Comparison of ENCODE assay signal across 22 cellular contexts in the genomic region with DNA sequence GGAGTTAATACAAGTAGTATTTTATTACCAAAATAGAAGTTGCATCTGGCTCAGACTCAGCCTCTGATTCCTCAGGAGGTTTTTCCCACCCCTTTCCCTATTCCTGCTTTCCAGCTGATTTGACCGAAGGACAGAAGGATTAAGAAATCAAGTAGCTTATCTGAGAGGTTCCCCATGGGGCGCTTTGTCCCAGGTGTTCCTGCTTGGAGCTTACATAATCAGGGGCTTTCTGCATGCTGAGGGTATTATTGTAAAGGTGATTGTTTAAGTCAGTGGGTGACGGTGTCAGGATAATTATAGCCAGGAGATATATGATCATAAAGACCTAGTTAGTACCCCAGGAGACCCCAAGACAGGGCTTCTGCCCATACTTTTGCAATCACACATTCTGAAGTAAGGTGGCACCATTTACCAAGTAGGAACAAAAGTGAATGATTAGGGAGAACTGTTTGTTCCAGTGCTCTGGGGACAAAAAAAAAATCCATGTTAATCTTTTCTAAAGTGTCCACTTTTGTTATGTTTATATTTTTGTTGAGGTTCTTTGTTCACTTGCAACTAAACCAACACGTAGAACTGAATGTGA.
DNase-seq lines count a peak whose midpoint lies in the region; ATAC-seq and TF ChIP-seq lines count a peak whose summit lies in the region.
"Had no signal": no experiment of that assay in that cellular context is flagged by ENCODE, and none has a peak within 500 bp of the region (broad histone marks: within the 10 kb centered on the region; RNA-seq: fewer than 3 reads in every experiment).

No MANE protein-coding gene starts in this region.

- H3K9me3 ChIP-seq in esophagus muscularis mucosa: no peaks in the 10 kb centered on the region
- H3K9me3 ChIP-seq in CD8-positive, alpha-beta memory T cell (ENCODE audit: low read length): no peaks in the 10 kb centered on the region
- H3K9me3 ChIP-seq in naive thymus-derived CD4-positive, alpha-beta T cell (ENCODE audit: control insufficient read depth in 2 of 3, low read length in 3 of 3): no peaks in the 10 kb centered on the region
- H3K9me3 ChIP-seq: BLaER1, left lung, mucosa of descending colon had no signal

- POLR2A ChIA-PET in CD8-positive, alpha-beta memory T cell (lab: Charles Lee): no interaction called here
- POLR2A ChIA-PET in naive thymus-derived CD4-positive, alpha-beta T cell (lab: Charles Lee): no interaction called here

- H3K36me3 ChIP-seq in esophagus muscularis mucosa: no peaks in the 10 kb centered on the region
- H3K36me3 ChIP-seq in CD8-positive, alpha-beta memory T cell (ENCODE audit: insufficient read depth, low read length): no peaks in the 10 kb centered on the region
- no peaks in the 10 kb centered on the region for H3K36me3 ChIP-seq in naive thymus-derived CD4-positive, alpha-beta T cell (ENCODE audit: control insufficient read depth in 2 of 3, insufficient read depth in 3 of 3, low read length in 3 of 3)
- H3K36me3 ChIP-seq: BLaER1, left lung had no signal

- intact Hi-C loops in esophagus muscularis mucosa (cut with DNase I): loop anchor here (5.0 kb wide), 1 partner anchor 181 kb away; no protein-coding TSS in a partner anchor
- intact Hi-C loops in naive thymus-derived CD4-positive, alpha-beta T cell (cut with micrococcal nuclease): no loop called here

- 40% methylated on average over 4 of the region's 4 CpGs for WGBS in esophagus muscularis mucosa

- TF ChIP-seq CTCF in esophagus muscularis mucosa (IDR thresholded peaks at IDR 0.05): peak; percentile 34 to 42 (median 38)
- peak; percentile 14 for TF ChIP-seq CTCF in progenitor cell of endocrine pancreas (IDR thresholded peaks at IDR 0.05; ENCODE audit: unreplicated experiment)

- peaks cover 13% of the 10 kb centered on the region for H3K4me1 Mint-ChIP-seq in progenitor cell of endocrine pancreas (ENCODE audit: low read depth)
- no peaks in the 10 kb centered on the region for H3K4me1 Mint-ChIP-seq in CD8-positive, alpha-beta memory T cell
- H3K4me1 Mint-ChIP-seq in naive thymus-derived CD4-positive, alpha-beta T cell: no peaks in the 10 kb centered on the region
- H3K4me1 Mint-ChIP-seq: T-cell had no signal

- no peaks in the 10 kb centered on the region for H3K36me3 Mint-ChIP-seq in progenitor cell of endocrine pancreas (ENCODE audit: insufficient read depth)
- H3K36me3 Mint-ChIP-seq in CD8-positive, alpha-beta memory T cell: no peaks in the 10 kb centered on the region
- H3K36me3 Mint-ChIP-seq in naive thymus-derived CD4-positive, alpha-beta T cell: no peaks in the 10 kb centered on the region
- H3K36me3 Mint-ChIP-seq: activated naive CD8-positive, alpha-beta T cell; T-cell had no signal

- H3K27ac Mint-ChIP-seq in progenitor cell of endocrine pancreas: no peak overlapping the region
- H3K27ac Mint-ChIP-seq in CD8-positive, alpha-beta memory T cell: no peak overlapping the region
- H3K27ac Mint-ChIP-seq in naive thymus-derived CD4-positive, alpha-beta T cell: no peak overlapping the region
- H3K27ac Mint-ChIP-seq: activated naive CD8-positive, alpha-beta T cell; T-cell had no signal

- H3K9me3 Mint-ChIP-seq in progenitor cell of endocrine pancreas (ENCODE audit: low read depth): no peaks in the 10 kb centered on the region
- H3K9me3 Mint-ChIP-seq in CD8-positive, alpha-beta memory T cell: peaks cover 0 to 3% (median 1%) of the 10 kb centered on the region in 5 donors
- peaks cover 0 to 11% (median 3%) of the 10 kb centered on the region in 11 donors for H3K9me3 Mint-ChIP-seq in naive thymus-derived CD4-positive, alpha-beta T cell

- DNase-seq in NCI-H1694 treated with DMSO at 0.1 percent for 48 hours (lab: John Stamatoyannopoulos, UW) (peak; percentile 6), NCI-H1694 (lab: John Stamatoyannopoulos, UW) (no peak), NCI-H524 (lab: John Stamatoyannopoulos, UW) (peak; percentile 91 to 95), esophagus muscularis mucosa (ENCODE audit: extremely low spot score) (no peak), progenitor cell of endocrine pancreas (ENCODE audit: low spot score, unreplicated experiment) (no peak)
- no peak for DNase-seq in stimulated activated CD4-positive, alpha-beta T cell treated with anti-CD3 and anti-CD28 coated beads, Interleukin-4, amount 100 ng/mL, for 4 hours
- DNase-seq in CD8-positive, alpha-beta memory T cell: no peak
- DNase-seq in naive thymus-derived CD4-positive, alpha-beta T cell: no peak
- DNase-seq: activated T-cell treated with anti-CD3 and anti-CD28 coated beads, Interleukin-2, amount 50 U/mL, for 48 hours; DMS79 treated with DMSO at 0.1 percent for 48 hours; GOT3; left lung; mucosa of descending colon; occipital lobe; stimulated activated naive CD8-positive, alpha-beta T cell treated with anti-CD3 and anti-CD28 coated beads, Interleukin-15, Interleukin-2, amounts not matched to agents 100 U/mL and 50 U/mL, for 24 hours; T-cell; trophoblast cell had no signal

- no peak for TF ChIP-seq EP300 in esophagus muscularis mucosa (IDR thresholded peaks at IDR 0.05)

- TF ChIP-seq POLR2A in esophagus muscularis mucosa (IDR thresholded peaks at IDR 0.05; ENCODE audit: low read depth): no peak

- peaks cover 0 to 60% (median 46%) of the 10 kb centered on the region in 4 donors for H3K4me1 ChIP-seq in esophagus muscularis mucosa
- H3K4me1 ChIP-seq in CD8-positive, alpha-beta memory T cell (ENCODE audit: insufficient read depth, low read length): no peaks in the 10 kb centered on the region
- no peaks in the 10 kb centered on the region for H3K4me1 ChIP-seq in naive thymus-derived CD4-positive, alpha-beta T cell (ENCODE audit: control insufficient read depth in 2 of 2, insufficient read depth in 2 of 2, low read length in 2 of 2)
- H3K4me1 ChIP-seq: BLaER1, foreskin keratinocyte, left lung had no signal

- CTCF ChIA-PET in CD8-positive, alpha-beta memory T cell (lab: Charles Lee): no interaction called here
- CTCF ChIA-PET in naive thymus-derived CD4-positive, alpha-beta T cell (lab: Charles Lee): no interaction called here

- ATAC-seq in naive thymus-derived CD4-positive, alpha-beta T cell: no peak
- ATAC-seq: left lung; mucosa of descending colon; sciatic nerve; stimulated activated naive CD8-positive, alpha-beta T cell treated with anti-CD3 and anti-CD28 coated beads, Interleukin-15, Interleukin-2, amounts not matched to agents 100 U/mL and 50 U/mL, for 24 hours; T-cell had no signal

- no peaks in the 10 kb centered on the region for H3K27me3 ChIP-seq in esophagus muscularis mucosa
- H3K27me3 ChIP-seq in CD8-positive, alpha-beta memory T cell (ENCODE audit: insufficient read depth, low read length, poor library complexity, severe bottlenecking): no peaks in the 10 kb centered on the region
- no peaks in the 10 kb centered on the region for H3K27me3 ChIP-seq in naive thymus-derived CD4-positive, alpha-beta T cell (ENCODE audit: control insufficient read depth in 2 of 2, insufficient read depth in 2 of 2, low read length in 2 of 2)
- H3K27me3 ChIP-seq: BLaER1, foreskin keratinocyte, left lung had no signal

- peak overlapping the region; percentile 71 to 81 (median 78) for H3K27ac ChIP-seq in esophagus muscularis mucosa (replicated peaks in 1 of 4)
- H3K27ac ChIP-seq in CD8-positive, alpha-beta memory T cell (ENCODE audit: low read depth, low read length): no peak overlapping the region
- H3K27ac ChIP-seq in naive thymus-derived CD4-positive, alpha-beta T cell (ENCODE audit: low read depth, low read length): no peak overlapping the region
- H3K27ac ChIP-seq: BLaER1, coronary artery, foreskin keratinocyte, left lung had no signal

- H3K4me3 Mint-ChIP-seq in progenitor cell of endocrine pancreas (ENCODE audit: low read depth): no peak overlapping the region
- H3K4me3 Mint-ChIP-seq in CD8-positive, alpha-beta memory T cell: no peak overlapping the region
- H3K4me3 Mint-ChIP-seq in naive thymus-derived CD4-positive, alpha-beta T cell: no peak overlapping the region
- H3K4me3 Mint-ChIP-seq: activated naive CD8-positive, alpha-beta T cell; T-cell had no signal

- peaks cover 4% of the 10 kb centered on the region for H3K27me3 Mint-ChIP-seq in progenitor cell of endocrine pancreas
- no peaks in the 10 kb centered on the region for H3K27me3 Mint-ChIP-seq in CD8-positive, alpha-beta memory T cell
- peaks cover 0 to 7% (median 0%) of the 10 kb centered on the region in 5 donors for H3K27me3 Mint-ChIP-seq in naive thymus-derived CD4-positive, alpha-beta T cell
- H3K27me3 Mint-ChIP-seq: activated naive CD8-positive, alpha-beta T cell; T-cell had no signal

- no peak overlapping the region for H3K4me3 ChIP-seq in esophagus muscularis mucosa
- H3K4me3 ChIP-seq in CD8-positive, alpha-beta memory T cell (ENCODE audit: low read length): no peak overlapping the region
- H3K4me3 ChIP-seq in naive thymus-derived CD4-positive, alpha-beta T cell (ENCODE audit: low read length): no peak overlapping the region
- H3K4me3 ChIP-seq: BLaER1, coronary artery, left lung, mucosa of descending colon had no signal

Comparison
In these comparisons a context has a peak if more than half of its experiments do, and no peak if none do; other contexts are left out.
1. DNase-seq: peak in NCI-H1694 treated with DMSO at 0.1 percent for 48 hours (single experiment) and NCI-H524 (2 of 2); none in NCI-H1694 (single experiment), esophagus muscularis mucosa (single experiment), progenitor cell of endocrine pancreas (single experiment), stimulated activated CD4-positive, alpha-beta T cell treated with anti-CD3 and anti-CD28 coated beads, Interleukin-4, amount 100 ng/mL, for 4 hours (0 of 2), CD8-positive, alpha-beta memory T cell (0 of 5) and naive thymus-derived CD4-positive, alpha-beta T cell (0 of 9).
2. H3K27ac ChIP-seq: peak in esophagus muscularis mucosa (4 of 4); none in CD8-positive, alpha-beta memory T cell (single experiment) and naive thymus-derived CD4-positive, alpha-beta T cell (single experiment).